Comparison of ENCODE assay signal across 1 cellular context in genomic region chr6:37174515-37175331, GRCh38.
TF ChIP-seq lines count a peak whose summit lies in the region.

No MANE protein-coding gene starts in this region.

TF ChIP-seq in GM23338, 12 proteins besides CTCF, POLR2A, EP300 and RAD21 (continued from another document):
- TF ChIP-seq, protein P1, sequence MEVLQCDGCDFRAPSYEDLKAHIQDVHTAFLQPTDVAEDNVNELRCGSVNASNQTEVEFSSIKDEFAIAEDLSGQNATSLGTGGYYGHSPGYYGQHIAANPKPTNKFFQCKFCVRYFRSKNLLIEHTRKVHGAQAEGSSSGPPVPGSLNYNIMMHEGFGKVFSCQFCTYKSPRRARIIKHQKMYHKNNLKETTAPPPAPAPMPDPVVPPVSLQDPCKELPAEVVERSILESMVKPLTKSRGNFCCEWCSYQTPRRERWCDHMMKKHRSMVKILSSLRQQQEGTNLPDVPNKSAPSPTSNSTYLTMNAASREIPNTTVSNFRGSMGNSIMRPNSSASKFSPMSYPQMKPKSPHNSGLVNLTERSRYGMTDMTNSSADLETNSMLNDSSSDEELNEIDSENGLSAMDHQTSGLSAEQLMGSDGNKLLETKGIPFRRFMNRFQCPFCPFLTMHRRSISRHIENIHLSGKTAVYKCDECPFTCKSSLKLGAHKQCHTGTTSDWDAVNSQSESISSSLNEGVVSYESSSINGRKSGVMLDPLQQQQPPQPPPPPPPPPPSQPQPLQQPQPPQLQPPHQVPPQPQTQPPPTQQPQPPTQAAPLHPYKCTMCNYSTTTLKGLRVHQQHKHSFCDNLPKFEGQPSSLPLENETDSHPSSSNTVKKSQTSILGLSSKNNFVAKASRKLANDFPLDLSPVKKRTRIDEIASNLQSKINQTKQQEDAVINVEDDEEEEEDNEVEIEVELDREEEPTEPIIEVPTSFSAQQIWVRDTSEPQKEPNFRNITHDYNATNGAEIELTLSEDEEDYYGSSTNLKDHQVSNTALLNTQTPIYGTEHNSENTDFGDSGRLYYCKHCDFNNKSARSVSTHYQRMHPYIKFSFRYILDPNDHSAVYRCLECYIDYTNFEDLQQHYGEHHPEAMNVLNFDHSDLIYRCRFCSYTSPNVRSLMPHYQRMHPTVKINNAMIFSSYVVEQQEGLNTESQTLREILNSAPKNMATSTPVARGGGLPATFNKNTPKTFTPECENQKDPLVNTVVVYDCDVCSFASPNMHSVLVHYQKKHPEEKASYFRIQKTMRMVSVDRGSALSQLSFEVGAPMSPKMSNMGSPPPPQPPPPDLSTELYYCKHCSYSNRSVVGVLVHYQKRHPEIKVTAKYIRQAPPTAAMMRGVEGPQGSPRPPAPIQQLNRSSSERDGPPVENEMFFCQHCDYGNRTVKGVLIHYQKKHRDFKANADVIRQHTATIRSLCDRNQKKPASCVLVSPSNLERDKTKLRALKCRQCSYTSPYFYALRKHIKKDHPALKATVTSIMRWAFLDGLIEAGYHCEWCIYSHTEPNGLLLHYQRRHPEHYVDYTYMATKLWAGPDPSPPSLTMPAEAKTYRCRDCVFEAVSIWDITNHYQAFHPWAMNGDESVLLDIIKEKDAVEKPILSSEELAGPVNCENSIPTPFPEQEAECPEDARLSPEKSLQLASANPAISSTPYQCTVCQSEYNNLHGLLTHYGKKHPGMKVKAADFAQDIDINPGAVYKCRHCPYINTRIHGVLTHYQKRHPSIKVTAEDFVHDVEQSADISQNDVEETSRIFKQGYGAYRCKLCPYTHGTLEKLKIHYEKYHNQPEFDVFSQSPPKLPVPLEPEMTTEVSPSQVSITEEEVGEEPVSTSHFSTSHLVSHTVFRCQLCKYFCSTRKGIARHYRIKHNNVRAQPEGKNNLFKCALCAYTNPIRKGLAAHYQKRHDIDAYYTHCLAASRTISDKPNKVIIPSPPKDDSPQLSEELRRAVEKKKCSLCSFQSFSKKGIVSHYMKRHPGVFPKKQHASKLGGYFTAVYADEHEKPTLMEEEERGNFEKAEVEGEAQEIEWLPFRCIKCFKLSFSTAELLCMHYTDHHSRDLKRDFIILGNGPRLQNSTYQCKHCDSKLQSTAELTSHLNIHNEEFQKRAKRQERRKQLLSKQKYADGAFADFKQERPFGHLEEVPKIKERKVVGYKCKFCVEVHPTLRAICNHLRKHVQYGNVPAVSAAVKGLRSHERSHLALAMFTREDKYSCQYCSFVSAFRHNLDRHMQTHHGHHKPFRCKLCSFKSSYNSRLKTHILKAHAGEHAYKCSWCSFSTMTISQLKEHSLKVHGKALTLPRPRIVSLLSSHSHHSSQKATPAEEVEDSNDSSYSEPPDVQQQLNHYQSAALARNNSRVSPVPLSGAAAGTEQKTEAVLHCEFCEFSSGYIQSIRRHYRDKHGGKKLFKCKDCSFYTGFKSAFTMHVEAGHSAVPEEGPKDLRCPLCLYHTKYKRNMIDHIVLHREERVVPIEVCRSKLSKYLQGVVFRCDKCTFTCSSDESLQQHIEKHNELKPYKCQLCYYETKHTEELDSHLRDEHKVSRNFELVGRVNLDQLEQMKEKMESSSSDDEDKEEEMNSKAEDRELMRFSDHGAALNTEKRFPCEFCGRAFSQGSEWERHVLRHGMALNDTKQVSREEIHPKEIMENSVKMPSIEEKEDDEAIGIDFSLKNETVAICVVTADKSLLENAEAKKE (CRISPR knock-in tag; IDR thresholded peaks at IDR 0.05) = no peak
- TF ChIP-seq, protein P2, sequence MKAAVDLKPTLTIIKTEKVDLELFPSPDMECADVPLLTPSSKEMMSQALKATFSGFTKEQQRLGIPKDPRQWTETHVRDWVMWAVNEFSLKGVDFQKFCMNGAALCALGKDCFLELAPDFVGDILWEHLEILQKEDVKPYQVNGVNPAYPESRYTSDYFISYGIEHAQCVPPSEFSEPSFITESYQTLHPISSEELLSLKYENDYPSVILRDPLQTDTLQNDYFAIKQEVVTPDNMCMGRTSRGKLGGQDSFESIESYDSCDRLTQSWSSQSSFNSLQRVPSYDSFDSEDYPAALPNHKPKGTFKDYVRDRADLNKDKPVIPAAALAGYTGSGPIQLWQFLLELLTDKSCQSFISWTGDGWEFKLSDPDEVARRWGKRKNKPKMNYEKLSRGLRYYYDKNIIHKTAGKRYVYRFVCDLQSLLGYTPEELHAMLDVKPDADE (IDR thresholded peaks at IDR 0.05) = no peak
- no peak for TF ChIP-seq EZH2phosphoT487 (IDR thresholded peaks at IDR 0.05; ENCODE audit: unreplicated experiment)
TF ChIP-seq in GM23338: peak in this region for 0.
